1 cellular context compared by ENCODE assay signal in the genomic region with DNA sequence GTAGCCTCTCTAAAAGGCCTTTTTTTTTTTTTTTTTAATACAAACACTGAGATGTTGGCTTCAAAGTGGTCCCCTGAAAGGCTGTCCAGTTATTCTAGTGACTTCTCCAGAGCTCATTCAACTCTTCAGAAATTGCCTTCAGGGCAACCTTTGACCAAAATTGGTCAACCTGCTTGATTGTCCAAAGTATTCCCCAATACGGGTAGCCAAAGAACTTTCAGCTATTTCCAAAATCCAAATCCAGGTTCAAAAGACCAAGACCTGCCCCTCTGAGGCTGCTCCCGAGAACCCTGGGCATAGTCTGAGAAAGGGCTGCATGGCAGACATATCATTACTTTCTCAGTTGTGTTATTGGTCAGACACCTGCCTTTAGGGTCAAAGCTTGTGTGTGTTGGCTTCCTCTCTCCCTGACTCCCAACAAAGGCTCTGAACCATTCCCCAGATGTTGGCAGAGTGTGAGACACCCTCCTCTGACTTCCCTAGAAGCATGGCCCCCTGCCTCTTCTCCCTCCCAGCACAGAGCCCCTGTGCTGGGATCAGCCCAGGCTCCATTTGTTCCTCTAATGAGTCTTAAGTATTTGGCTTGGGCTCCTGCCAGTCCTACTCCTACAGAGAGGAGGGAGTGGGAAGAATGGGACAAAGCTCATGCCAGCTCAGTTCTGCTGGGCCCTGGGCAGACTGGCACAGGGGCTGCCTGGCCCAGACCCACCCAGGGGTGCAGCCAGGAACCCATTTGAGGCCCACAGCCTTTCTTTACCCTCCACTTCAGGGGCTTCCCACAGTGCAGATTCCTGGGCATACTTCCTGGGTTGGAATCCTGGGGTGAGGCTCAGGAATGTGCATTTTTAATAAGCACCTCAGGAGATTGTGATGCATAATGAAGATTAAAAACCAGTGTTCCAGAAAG.
TF ChIP-seq lines count a peak whose summit lies in the region.

No MANE protein-coding gene starts in this region.

TF ChIP-seq in HCT116, 20 proteins besides CTCF, POLR2A, EP300 and RAD21:
- TF ChIP-seq JUND (IDR thresholded peaks at IDR 0.05) (no peak), SRF (IDR thresholded peaks at IDR 0.05; ENCODE audit: low read depth) (no peak), REST (IDR thresholded peaks at IDR 0.05; ENCODE audit: low read depth) (no peak), SP1 (IDR thresholded peaks at IDR 0.05; ENCODE audit: low read depth) (no peak), TCF7L2 (IDR thresholded peaks at IDR 0.05; ENCODE audit: borderline replicate concordance, extremely low read depth, insufficient read depth, insufficient read length) (no peak), ZFX (IDR thresholded peaks at IDR 0.05) (no peak), YY1 (IDR thresholded peaks at IDR 0.05; ENCODE audit: extremely low read depth, insufficient replicate concordance, low read depth, low read length) (no peak), EZH2 (IDR thresholded peaks at IDR 0.05) (no peak), EZH2phosphoT487 (IDR thresholded peaks at IDR 0.05; ENCODE audit: borderline replicate concordance) (no peak), ELF1 (IDR thresholded peaks at IDR 0.05; ENCODE audit: borderline replicate concordance, low read depth) (no peak), EGR1 (IDR thresholded peaks at IDR 0.05; ENCODE audit: low read depth) (no peak), SIN3A (IDR thresholded peaks at IDR 0.05; ENCODE audit: low read depth) (no peak), MAX (IDR thresholded peaks at IDR 0.05) (no peak), FOSL1 (IDR thresholded peaks at IDR 0.05; ENCODE audit: low read depth) (no peak), ATF3 (IDR thresholded peaks at IDR 0.05) (no peak), POLR2AphosphoS5 (IDR thresholded peaks at IDR 0.05; ENCODE audit: low read depth, low read length) (no peak), CBX3 (IDR thresholded peaks at IDR 0.05; ENCODE audit: low read depth) (no peak)
